ENCODE assay signal across 15 cellular contexts in the genomic region with DNA sequence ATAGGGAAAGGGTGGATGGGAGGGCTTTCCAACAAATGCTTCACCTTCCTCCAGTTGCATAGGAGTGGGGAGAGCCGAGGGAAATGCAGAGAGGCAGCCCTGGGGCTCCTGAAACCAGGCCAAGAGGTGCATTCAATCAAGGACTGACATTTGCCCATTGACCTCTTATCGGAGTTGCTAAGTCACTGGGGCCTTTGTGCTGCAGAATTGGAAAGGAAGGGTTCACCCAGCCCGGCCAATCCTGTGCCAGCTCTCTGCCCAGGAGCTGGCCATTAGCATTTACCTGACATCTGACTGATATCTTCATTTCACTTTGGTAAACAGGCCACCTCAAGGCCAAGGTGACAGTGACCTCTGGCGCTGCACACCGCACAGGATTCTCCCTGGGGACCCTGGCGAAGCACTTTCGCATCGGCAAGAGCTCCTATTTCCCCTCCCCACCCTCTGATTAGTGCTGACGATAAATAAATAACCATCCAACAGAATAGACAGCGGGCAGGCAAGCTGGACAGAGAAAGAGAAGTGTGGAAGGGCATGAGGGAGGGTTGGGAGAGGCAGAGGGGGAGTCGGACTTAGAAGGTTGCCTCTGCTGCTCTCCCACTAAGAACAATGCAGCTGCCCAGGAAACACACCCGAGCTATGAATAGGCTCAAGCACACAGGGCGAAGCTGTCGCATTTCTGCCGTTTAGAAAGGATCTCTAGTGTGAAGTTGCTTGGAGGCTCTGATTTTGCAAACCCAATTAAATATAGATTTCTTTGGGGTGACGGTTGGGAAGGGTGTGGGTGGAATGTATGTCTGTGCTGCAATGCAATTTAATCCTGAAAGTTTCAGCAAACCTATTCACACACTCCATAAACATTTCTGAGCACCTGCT. TPM values are rescaled to one million over a fixed set of nuclear protein-coding genes. Genes with fewer than 3 reads are reported as not detected.
DNase-seq lines count a peak whose midpoint lies in the region; ATAC-seq, FAIRE-seq and TF ChIP-seq lines count a peak whose summit lies in the region.
"Had no signal": no experiment of that assay in that cellular context is flagged by ENCODE, and none has a peak within 500 bp of the region (broad histone marks: within the 10 kb centered on the region; RNA-seq: fewer than 3 reads in every experiment).

No MANE protein-coding gene starts in this region.

- 58% methylated on average over 16 of the region's 16 CpGs for WGBS in HepG2 (ENCODE audit: low lambda C conversion rate)
- WGBS in SK-N-SH (ENCODE audit: low lambda C conversion rate) = 61% methylated on average over 15 of the region's 16 CpGs

- no peak for DNase-seq in WTC11 (ENCODE audit: low spot score)
- DNase-seq in HepG2 (ENCODE audit: low spot score) = no peak
- peak; percentile 64 for DNase-seq in putamen (ENCODE audit: low spot score)
- no peak for DNase-seq in SK-N-SH
- DNase-seq in activated CD4-positive, alpha-beta memory T cell treated with anti-CD3 and anti-CD28 coated beads, Interleukin-2, amount 10 ng/mL, durations not matched to agents 7 days and 5 days = no peak
- no peak for DNase-seq in effector memory CD8-positive, alpha-beta T cell
- no peak for DNase-seq in NCI-H1930 (lab: John Stamatoyannopoulos, UW)
- DNase-seq: activated CD4-positive, alpha-beta T cell treated with anti-CD3 and anti-CD28 coated beads for 1 hour; activated naive CD4-positive, alpha-beta T cell treated with anti-CD3 and anti-CD28 coated beads, Interleukin-2, amount 50 U/mL, for 16 hours; stimulated activated CD4-positive, alpha-beta T cell treated with anti-CD3 and anti-CD28 coated beads, Interleukin-2, amount 100 ng/mL, for 24 hours; T-helper 17 cell; upper lobe of left lung had no signal

- no peak for TF ChIP-seq RAD21 in HepG2 (CRISPR knock-in tag; IDR thresholded peaks at IDR 0.05)
- TF ChIP-seq RAD21 in SK-N-SH (IDR thresholded peaks at IDR 0.05; ENCODE audit: low read length) = no peak

- TF ChIP-seq EP300 in HepG2 (IDR thresholded peaks at IDR 0.05; ENCODE audit: low read depth in 2 of 2, low read length in 2 of 2) (no peak), HepG2 (CRISPR knock-in tag; IDR thresholded peaks at IDR 0.05; ENCODE audit: borderline replicate concordance) (no peak), SK-N-SH (IDR thresholded peaks at IDR 0.05; ENCODE audit: borderline replicate concordance in 1 of 2, low read depth in 1 of 2, low read length in 1 of 2) (no peak)

- no peaks in the 10 kb centered on the region for H3K27me3 ChIP-seq in BLaER1 treated with 17β-estradiol and CSF1 and Interleukin-3, amounts not matched to agents 10 nM and 100 nM
- H3K27me3 ChIP-seq in HepG2 (ENCODE audit: control insufficient read depth in 1 of 2, insufficient read depth in 2 of 2, low read length in 2 of 2) (no peaks in the 10 kb centered on the region), SK-N-SH (ENCODE audit: insufficient read depth) (no peaks in the 10 kb centered on the region)
- H3K27me3 ChIP-seq: upper lobe of left lung had no signal

- CTCF ChIA-PET in WTC11 (lab: Charles Lee) (interaction anchor here (0.9 to 1.5 kb wide), 4 partner anchors 17 to 300 kb away, joined by 4 to 6 read pairs (median 4); no protein-coding TSS in a partner anchor), HepG2 (lab: Yijun Ruan, JAX; ENCODE audit: low intra/inter-chr PET ratio, low total read pairs) (no interaction called here), SK-N-SH (lab: Yijun Ruan, JAX) (interaction anchor here (1.2 kb wide), 1 partner anchor 16 kb away, joined by 4 read pairs; no protein-coding TSS in a partner anchor)
- CTCF ChIA-PET in activated CD4-positive, alpha-beta memory T cell treated with anti-CD3 and anti-CD28 coated beads, Interleukin-2, amount 10 ng/mL, durations not matched to agents 7 days and 5 days (lab: Charles Lee) = interaction anchor here (0.5 kb wide), 1 partner anchor 130 kb away, joined by 3 read pairs; no protein-coding TSS in a partner anchor

- H3K79me2 ChIP-seq in HepG2 (ENCODE audit: insufficient read depth, low read length) (no peaks in the 10 kb centered on the region), SK-N-SH (ENCODE audit: insufficient read depth) (no peaks in the 10 kb centered on the region)

- peak overlapping the region; percentile 54 to 88 (median 77) for H3K4me2 ChIP-seq in BLaER1 treated with 17β-estradiol and CSF1 and Interleukin-3, amounts not matched to agents 10 nM and 100 nM
- H3K4me2 ChIP-seq in HepG2 (ENCODE audit: low read depth, low read length) (peak overlapping the region; percentile 4; the same call in 1 of the 2 replicates), SK-N-SH (no peak overlapping the region)

- no peak for TF ChIP-seq POLR2A in HepG2 (IDR thresholded peaks at IDR 0.05; ENCODE audit: insufficient read depth in 1 of 2, low read depth in 2 of 2, low read length in 2 of 2)

- no peaks in the 10 kb centered on the region for H3K9me2 ChIP-seq in SK-N-SH

- H3K27ac ChIP-seq in BLaER1 treated with 17β-estradiol and CSF1 and Interleukin-3, amounts not matched to agents 10 nM and 100 nM = peak overlapping the region in 6 of 11 experiments; percentile 14 to 63 (median 34); a peak in 7 of 22 replicates
- H3K27ac ChIP-seq in HepG2 (ENCODE audit: extremely low read length, insufficient read depth, low read length) (no peak overlapping the region), SK-N-SH (ENCODE audit: low read depth in 2 of 2, low read length in 1 of 2) (no peak overlapping the region)
- H3K27ac ChIP-seq: prostate gland, upper lobe of left lung had no signal

- H3K9me3 Mint-ChIP-seq in WTC11 = peaks cover 44% of the 10 kb centered on the region
- H3K9me3 Mint-ChIP-seq in activated CD4-positive, alpha-beta memory T cell treated with anti-CD3 and anti-CD28 coated beads, Interleukin-2, amount 10 ng/mL, durations not matched to agents 7 days and 5 days = no peaks in the 10 kb centered on the region
- no peaks in the 10 kb centered on the region for H3K9me3 Mint-ChIP-seq in effector memory CD8-positive, alpha-beta T cell

- no peaks in the 10 kb centered on the region for H4K20me1 ChIP-seq in BLaER1 treated with 17β-estradiol and CSF1 and Interleukin-3, amounts not matched to agents 10 nM and 100 nM
- no peaks in the 10 kb centered on the region for H4K20me1 ChIP-seq in HepG2 (ENCODE audit: insufficient read depth, low read length)
- no peaks in the 10 kb centered on the region for H4K20me1 ChIP-seq in SK-N-SH (ENCODE audit: insufficient read depth)

- H3K4me3 ChIP-seq in BLaER1 treated with 17β-estradiol and CSF1 and Interleukin-3, amounts not matched to agents 10 nM and 100 nM = peak overlapping the region in 6 of 10 experiments; percentile 7 to 44 (median 24); a peak in 4 of 20 replicates
- H3K4me3 ChIP-seq in HepG2 (replicated peaks in 1 of 3; ENCODE audit: insufficient read depth in 1 of 3, low read depth in 2 of 3, low read length in 3 of 3) = no peak overlapping the region
- no peak overlapping the region for H3K4me3 ChIP-seq in SK-N-SH (ENCODE audit: low read depth in 2 of 2, low read length in 1 of 2)
- H3K4me3 ChIP-seq: prostate gland, upper lobe of left lung had no signal

- no peak overlapping the region for H3K4me3 Mint-ChIP-seq in WTC11
- no peak overlapping the region for H3K4me3 Mint-ChIP-seq in activated CD4-positive, alpha-beta memory T cell treated with anti-CD3 and anti-CD28 coated beads, Interleukin-2, amount 10 ng/mL, durations not matched to agents 7 days and 5 days
- no peak overlapping the region for H3K4me3 Mint-ChIP-seq in effector memory CD8-positive, alpha-beta T cell
- H3K4me3 Mint-ChIP-seq: T-helper 17 cell had no signal

- intact Hi-C loops in HepG2 (cut with micrococcal nuclease; ENCODE audit: unreplicated experiment) = loop anchor here (5.0 kb wide), 1 partner anchor 51 kb away; no protein-coding TSS in a partner anchor

- no peak for FAIRE-seq in HepG2 (lab: Jason Lieb, UNC)
- FAIRE-seq: frontal cortex had no signal

- H3K9me3 ChIP-seq in BLaER1 treated with 17β-estradiol and CSF1 and Interleukin-3, amounts not matched to agents 10 nM and 100 nM (replicated peaks in 1 of 11) = peaks cover 6 to 27% (median 11%) of the 10 kb centered on the region in 11 experiments; a peak in 17 of 22 replicates
- H3K9me3 ChIP-seq in HepG2 (ENCODE audit: low read length) = peaks cover 14% of the 10 kb centered on the region; the same call in 1 of the 2 replicates
- H3K9me3 ChIP-seq in SK-N-SH = no peaks in the 10 kb centered on the region
- H3K9me3 ChIP-seq: prostate gland had no signal

- peaks cover 35 to 61% (median 45%) of the 10 kb centered on the region in 10 experiments for H3K4me1 ChIP-seq in BLaER1 treated with 17β-estradiol and CSF1 and Interleukin-3, amounts not matched to agents 10 nM and 100 nM
- peaks cover 48% of the 10 kb centered on the region for H3K4me1 ChIP-seq in HepG2 (ENCODE audit: insufficient read depth, low read length)
- H3K4me1 ChIP-seq in SK-N-SH (ENCODE audit: control insufficient read depth in 1 of 2, insufficient read depth in 2 of 2, low read depth in 1 of 2, low read length in 1 of 2) = peaks cover 6 to 16% of the 10 kb centered on the region in 2 experiments
- H3K4me1 ChIP-seq: prostate gland had no signal

- H2AFZ ChIP-seq in HepG2 (ENCODE audit: low read length) = no peak overlapping the region
- no peak overlapping the region for H2AFZ ChIP-seq in SK-N-SH (ENCODE audit: low read depth)

- no peaks in the 10 kb centered on the region for H3F3A ChIP-seq in SK-N-SH (replicated peaks; ENCODE audit: insufficient read depth)

- no TSS peak for BruUV-seq in HepG2 (replicated peaks; lab: Mats Ljungman, UMichigan)

- TF ChIP-seq CTCF in WTC11 (IDR thresholded peaks at IDR 0.05) (no peak), HepG2 (CRISPR knock-in tag; IDR thresholded peaks at IDR 0.05) (no peak), SK-N-SH (IDR thresholded peaks at IDR 0.05) (no peak)

- peak overlapping the region in 7 of 11 experiments; percentile 12 to 65 (median 50); a peak in 12 of 22 replicates for H3K9ac ChIP-seq in BLaER1 treated with 17β-estradiol and CSF1 and Interleukin-3, amounts not matched to agents 10 nM and 100 nM
- H3K9ac ChIP-seq in HepG2 (ENCODE audit: insufficient read depth, low read depth, low read length) (no peak overlapping the region), SK-N-SH (no peak overlapping the region)

- H3K27me3 Mint-ChIP-seq in WTC11 (ENCODE audit: low read depth) = peaks cover 26% of the 10 kb centered on the region
- no peaks in the 10 kb centered on the region for H3K27me3 Mint-ChIP-seq in activated CD4-positive, alpha-beta memory T cell treated with anti-CD3 and anti-CD28 coated beads, Interleukin-2, amount 10 ng/mL, durations not matched to agents 7 days and 5 days
- H3K27me3 Mint-ChIP-seq in effector memory CD8-positive, alpha-beta T cell = peaks cover 17 to 40% of the 10 kb centered on the region in 2 donors

- H3K36me3 Mint-ChIP-seq in WTC11 = peaks cover 56% of the 10 kb centered on the region
- no peaks in the 10 kb centered on the region for H3K36me3 Mint-ChIP-seq in activated CD4-positive, alpha-beta memory T cell treated with anti-CD3 and anti-CD28 coated beads, Interleukin-2, amount 10 ng/mL, durations not matched to agents 7 days and 5 days (ENCODE audit: low read depth)
- H3K36me3 Mint-ChIP-seq in effector memory CD8-positive, alpha-beta T cell (ENCODE audit: insufficient read depth) = no peaks in the 10 kb centered on the region

- ATAC-seq in WTC11 (peak; percentile 15; the same call in 1 of the 2 replicates), HepG2 (no peak; the same call in 2 of the 3 replicates)
- no peak for ATAC-seq in effector memory CD8-positive, alpha-beta T cell (replicated peaks)
- ATAC-seq: T-helper 17 cell had no signal

- POLR2A ChIA-PET in WTC11 (lab: Charles Lee) = no interaction called here
- POLR2A ChIA-PET in HepG2 (lab: Yijun Ruan, JAX) = interaction anchor here (1.0 kb wide), 1 partner anchor 16 kb away, joined by 3 read pairs; no protein-coding TSS in a partner anchor
- POLR2A ChIA-PET in SK-N-SH (lab: Yijun Ruan, JAX) = no interaction called here
- POLR2A ChIA-PET in activated CD4-positive, alpha-beta memory T cell treated with anti-CD3 and anti-CD28 coated beads, Interleukin-2, amount 10 ng/mL, durations not matched to agents 7 days and 5 days (lab: Charles Lee) = no interaction called here

- H3K36me3 ChIP-seq in BLaER1 treated with 17β-estradiol and CSF1 and Interleukin-3, amounts not matched to agents 10 nM and 100 nM = no peaks in the 10 kb centered on the region
- H3K36me3 ChIP-seq in HepG2 (replicated peaks in 1 of 2; ENCODE audit: control insufficient read depth in 1 of 2, insufficient read depth in 2 of 2, low read length in 2 of 2) (no peaks in the 10 kb centered on the region), SK-N-SH (replicated peaks in 1 of 2; ENCODE audit: control insufficient read depth in 1 of 2, insufficient read depth in 2 of 2, low read length in 1 of 2) (no peaks in the 10 kb centered on the region)
- H3K36me3 ChIP-seq: prostate gland, upper lobe of left lung had no signal

- in situ Hi-C loops in HepG2 (cut with HindIII; ENCODE audit: extremely low pct_ligation_motif_present, low pct_unique_long_range_greater_than_20kb) = no loop called here

- H3K4me1 Mint-ChIP-seq in WTC11 = peaks cover 61% of the 10 kb centered on the region
- H3K4me1 Mint-ChIP-seq in activated CD4-positive, alpha-beta memory T cell treated with anti-CD3 and anti-CD28 coated beads, Interleukin-2, amount 10 ng/mL, durations not matched to agents 7 days and 5 days = no peaks in the 10 kb centered on the region
- H3K4me1 Mint-ChIP-seq in effector memory CD8-positive, alpha-beta T cell (ENCODE audit: low read depth in 2 of 2) = no peaks in the 10 kb centered on the region

- no peak overlapping the region for H3K27ac Mint-ChIP-seq in WTC11
- no peak overlapping the region for H3K27ac Mint-ChIP-seq in activated CD4-positive, alpha-beta memory T cell treated with anti-CD3 and anti-CD28 coated beads, Interleukin-2, amount 10 ng/mL, durations not matched to agents 7 days and 5 days
- H3K27ac Mint-ChIP-seq in effector memory CD8-positive, alpha-beta T cell = no peak overlapping the region
- H3K27ac Mint-ChIP-seq: T-helper 17 cell had no signal

RNA-seq across cellular contexts. Expression of a gene that starts 57.1 kb away (rescaled TPM):
- total RNA-seq in WTC11 (2021) (117 to 123 TPM (median 120 TPM) in 3 replicates), HepG2 (2016; rRNA removed; fragmentation: Illumina TruSeq; extraction: Trizol) (103 and 107 TPM in 2 replicates)
- 294 and 338 TPM in 2 replicates for total RNA-seq in HepG2 (2016; cell fraction: cytosol; rRNA removed; fragmentation: Illumina TruSeq; extraction: Trizol; ENCODE audit: low read depth)
- total RNA-seq in HepG2 (2016; cell fraction: insoluble cytoplasmic fraction; rRNA removed; fragmentation: Illumina TruSeq; extraction: Trizol) = 97.4 and 104 TPM in 2 replicates
- 322 and 357 TPM in 2 replicates for total RNA-seq in HepG2 (2016; cell fraction: membrane; rRNA removed; fragmentation: Illumina TruSeq; extraction: Trizol)
- 52.9 and 56.3 TPM in 2 replicates for total RNA-seq in HepG2 (2016; cell fraction: nucleus; rRNA removed; fragmentation: Illumina TruSeq; extraction: Trizol)
- polyA plus RNA-seq in HepG2 (2011; rRNA removed) (68.6 and 81.5 TPM in 2 replicates), SK-N-SH (2012; rRNA removed) (45.3 and 52.2 TPM in 2 replicates)
- polyA plus RNA-seq in HepG2 (2011; cell fraction: cytosol; rRNA removed) = 64.4 and 81.3 TPM in 2 replicates
- 46.1 and 59.4 TPM in 2 replicates for polyA plus RNA-seq in HepG2 (2011; cell fraction: nucleus; rRNA removed)
- 97.1 and 100 TPM in 2 replicates for polyA plus RNA-seq in HepG2 (2012)
- 345 and 348 TPM in 2 replicates for polyA plus RNA-seq in HepG2 (2016; cell fraction: cytosol; fragmentation: Illumina TruSeq; extraction: Trizol; ENCODE audit: low read depth)
- 95.3 and 104 TPM in 2 replicates for polyA plus RNA-seq in HepG2 (2016; cell fraction: insoluble cytoplasmic fraction; fragmentation: Illumina TruSeq; extraction: Trizol; ENCODE audit: low read depth)
- 290 and 313 TPM in 2 replicates for polyA plus RNA-seq in HepG2 (2016; cell fraction: membrane; fragmentation: Illumina TruSeq; extraction: Trizol; ENCODE audit: low read depth)
- 82.4 and 85.5 TPM in 2 replicates for polyA plus RNA-seq in HepG2 (2016; cell fraction: nucleus; fragmentation: Illumina TruSeq; extraction: Trizol; ENCODE audit: insufficient read depth, low read depth)
- polyA minus RNA-seq in HepG2 (2011; rRNA and poly(A)+ RNA removed; ENCODE audit: low replicate concordance) = 36.5 and 45.8 TPM in 2 replicates
- 34.5 and 35.2 TPM in 2 replicates for polyA minus RNA-seq in HepG2 (2011; cell fraction: cytosol; rRNA and poly(A)+ RNA removed)
- 47.1 and 52.1 TPM in 2 replicates for polyA minus RNA-seq in HepG2 (2011; cell fraction: nucleus; rRNA and poly(A)+ RNA removed)
- polyA plus RNA-seq in SK-N-SH (2012; cell fraction: cytosol; rRNA removed) = 56.6 and 57.4 TPM in 2 replicates
- polyA plus RNA-seq in SK-N-SH (2012; cell fraction: nucleus; rRNA removed) = 47.5 and 68.0 TPM in 2 replicates
- 10 to 100 TPM; 14.3 to 15.9 TPM for total RNA-seq in activated CD4-positive, alpha-beta memory T cell treated with anti-CD3 and anti-CD28 coated beads, Interleukin-2, amount 10 ng/mL, durations not matched to agents 7 days and 5 days

Comparison
In these comparisons a context has a peak if more than half of its experiments do, and no peak if none do; other contexts are left out.
1. H3K27ac ChIP-seq: peak in BLaER1 treated with 17β-estradiol and CSF1 and Interleukin-3, amounts not matched to agents 10 nM and 100 nM (6 of 11); none in HepG2 (single experiment) and SK-N-SH (0 of 2).
2. H3K4me3 ChIP-seq: peak in BLaER1 treated with 17β-estradiol and CSF1 and Interleukin-3, amounts not matched to agents 10 nM and 100 nM (6 of 10); none in HepG2 (0 of 3) and SK-N-SH (0 of 2).
3. H3K9ac ChIP-seq: peak in BLaER1 treated with 17β-estradiol and CSF1 and Interleukin-3, amounts not matched to agents 10 nM and 100 nM (7 of 11); none in HepG2 (single experiment) and SK-N-SH (single experiment).